In genomic region chr12:13005649-13006048, GRCh38 we compare ENCODE assay signal across 2 cellular contexts.
TF ChIP-seq lines count a peak whose summit lies in the region.

No MANE protein-coding gene starts in this region.

TF ChIP-seq in IMR-90, 13 proteins besides CTCF, POLR2A, EP300 and RAD21:
- TF ChIP-seq MAZ (IDR thresholded peaks at IDR 0.05; ENCODE audit: borderline replicate concordance, low read depth, low read length) = no peak
- TF ChIP-seq BHLHE40 (IDR thresholded peaks at IDR 0.05; ENCODE audit: low read depth, low read length) = no peak
- no peak for TF ChIP-seq ELK1 (IDR thresholded peaks at IDR 0.05; ENCODE audit: borderline replicate concordance, low read depth, low read length)
- TF ChIP-seq SMC3 (IDR thresholded peaks at IDR 0.05; ENCODE audit: low read depth, low read length) = no peak

TF ChIP-seq in WTC11, 78 proteins besides CTCF, POLR2A, EP300 and RAD21 (continues in another document):
- TF ChIP-seq, protein P1, sequence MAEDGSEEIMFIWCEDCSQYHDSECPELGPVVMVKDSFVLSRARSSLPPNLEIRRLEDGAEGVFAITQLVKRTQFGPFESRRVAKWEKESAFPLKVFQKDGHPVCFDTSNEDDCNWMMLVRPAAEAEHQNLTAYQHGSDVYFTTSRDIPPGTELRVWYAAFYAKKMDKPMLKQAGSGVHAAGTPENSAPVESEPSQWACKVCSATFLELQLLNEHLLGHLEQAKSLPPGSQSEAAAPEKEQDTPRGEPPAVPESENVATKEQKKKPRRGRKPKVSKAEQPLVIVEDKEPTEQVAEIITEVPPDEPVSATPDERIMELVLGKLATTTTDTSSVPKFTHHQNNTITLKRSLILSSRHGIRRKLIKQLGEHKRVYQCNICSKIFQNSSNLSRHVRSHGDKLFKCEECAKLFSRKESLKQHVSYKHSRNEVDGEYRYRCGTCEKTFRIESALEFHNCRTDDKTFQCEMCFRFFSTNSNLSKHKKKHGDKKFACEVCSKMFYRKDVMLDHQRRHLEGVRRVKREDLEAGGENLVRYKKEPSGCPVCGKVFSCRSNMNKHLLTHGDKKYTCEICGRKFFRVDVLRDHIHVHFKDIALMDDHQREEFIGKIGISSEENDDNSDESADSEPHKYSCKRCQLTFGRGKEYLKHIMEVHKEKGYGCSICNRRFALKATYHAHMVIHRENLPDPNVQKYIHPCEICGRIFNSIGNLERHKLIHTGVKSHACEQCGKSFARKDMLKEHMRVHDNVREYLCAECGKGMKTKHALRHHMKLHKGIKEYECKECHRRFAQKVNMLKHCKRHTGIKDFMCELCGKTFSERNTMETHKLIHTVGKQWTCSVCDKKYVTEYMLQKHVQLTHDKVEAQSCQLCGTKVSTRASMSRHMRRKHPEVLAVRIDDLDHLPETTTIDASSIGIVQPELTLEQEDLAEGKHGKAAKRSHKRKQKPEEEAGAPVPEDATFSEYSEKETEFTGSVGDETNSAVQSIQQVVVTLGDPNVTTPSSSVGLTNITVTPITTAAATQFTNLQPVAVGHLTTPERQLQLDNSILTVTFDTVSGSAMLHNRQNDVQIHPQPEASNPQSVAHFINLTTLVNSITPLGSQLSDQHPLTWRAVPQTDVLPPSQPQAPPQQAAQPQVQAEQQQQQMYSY (CRISPR knock-in tag; IDR thresholded peaks at IDR 0.05) = no peak
- TF ChIP-seq FOXJ3 (CRISPR knock-in tag; IDR thresholded peaks at IDR 0.05; ENCODE audit: borderline replicate concordance) (no peak), ELF4 (CRISPR knock-in tag; IDR thresholded peaks at IDR 0.05; ENCODE audit: low read depth) (no peak), CREB1 (CRISPR knock-in tag; IDR thresholded peaks at IDR 0.05) (no peak), KAT7 (CRISPR knock-in tag; IDR thresholded peaks at IDR 0.05; ENCODE audit: borderline replicate concordance) (no peak), NFE2L1 (CRISPR knock-in tag; IDR thresholded peaks at IDR 0.05) (0 out of 2 replicates have a peak, but pooled peaks have one; percentile 31), ZBTB43 (CRISPR knock-in tag; IDR thresholded peaks at IDR 0.05) (no peak; the same call in 1 of the 2 replicates), ZNF423 (CRISPR knock-in tag; IDR thresholded peaks at IDR 0.05) (no peak), ZMAT4 (CRISPR knock-in tag; IDR thresholded peaks at IDR 0.05) (no peak), ZNF317 (CRISPR knock-in tag; IDR thresholded peaks at IDR 0.05; ENCODE audit: borderline replicate concordance, low read depth) (no peak), ZBTB21 (CRISPR knock-in tag; IDR thresholded peaks at IDR 0.05; ENCODE audit: borderline replicate concordance) (no peak), OVOL2 (CRISPR knock-in tag; IDR thresholded peaks at IDR 0.05; ENCODE audit: borderline replicate concordance) (no peak), IRF2 (CRISPR knock-in tag; IDR thresholded peaks at IDR 0.05; ENCODE audit: borderline replicate concordance, low read depth) (no peak), TEAD4 (CRISPR knock-in tag; IDR thresholded peaks at IDR 0.05) (no peak), ETV6 (CRISPR knock-in tag; IDR thresholded peaks at IDR 0.05) (peak; percentile 65; the same call in 1 of the 2 replicates), SMAD4 (CRISPR knock-in tag; IDR thresholded peaks at IDR 0.05) (no peak), GABPB1 (CRISPR knock-in tag; IDR thresholded peaks at IDR 0.05) (no peak), SP1 (CRISPR knock-in tag; conservative IDR thresholded peaks at IDR 0.05) (0 out of 2 replicates have a peak, but pooled peaks have one; percentile 42), CDX4 (CRISPR knock-in tag; IDR thresholded peaks at IDR 0.05; ENCODE audit: borderline replicate concordance) (no peak), USF2 (CRISPR knock-in tag; IDR thresholded peaks at IDR 0.05) (no peak), RORB (CRISPR knock-in tag; IDR thresholded peaks at IDR 0.05) (no peak), E2F5 (CRISPR knock-in tag; IDR thresholded peaks at IDR 0.05) (no peak), ZNF512 (CRISPR knock-in tag; IDR thresholded peaks at IDR 0.05; ENCODE audit: borderline replicate concordance) (no peak), ZNF532 (CRISPR knock-in tag; IDR thresholded peaks at IDR 0.05; ENCODE audit: borderline replicate concordance) (no peak), NR1H2 (CRISPR knock-in tag; IDR thresholded peaks at IDR 0.05) (no peak)
- TF ChIP-seq, protein P2, sequence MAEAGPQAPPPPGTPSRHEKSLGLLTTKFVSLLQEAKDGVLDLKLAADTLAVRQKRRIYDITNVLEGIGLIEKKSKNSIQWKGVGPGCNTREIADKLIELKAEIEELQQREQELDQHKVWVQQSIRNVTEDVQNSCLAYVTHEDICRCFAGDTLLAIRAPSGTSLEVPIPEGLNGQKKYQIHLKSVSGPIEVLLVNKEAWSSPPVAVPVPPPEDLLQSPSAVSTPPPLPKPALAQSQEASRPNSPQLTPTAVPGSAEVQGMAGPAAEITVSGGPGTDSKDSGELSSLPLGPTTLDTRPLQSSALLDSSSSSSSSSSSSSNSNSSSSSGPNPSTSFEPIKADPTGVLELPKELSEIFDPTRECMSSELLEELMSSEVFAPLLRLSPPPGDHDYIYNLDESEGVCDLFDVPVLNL (CRISPR knock-in tag; IDR thresholded peaks at IDR 0.05; ENCODE audit: borderline replicate concordance, low read depth) = no peak
- TF ChIP-seq, protein P3, sequence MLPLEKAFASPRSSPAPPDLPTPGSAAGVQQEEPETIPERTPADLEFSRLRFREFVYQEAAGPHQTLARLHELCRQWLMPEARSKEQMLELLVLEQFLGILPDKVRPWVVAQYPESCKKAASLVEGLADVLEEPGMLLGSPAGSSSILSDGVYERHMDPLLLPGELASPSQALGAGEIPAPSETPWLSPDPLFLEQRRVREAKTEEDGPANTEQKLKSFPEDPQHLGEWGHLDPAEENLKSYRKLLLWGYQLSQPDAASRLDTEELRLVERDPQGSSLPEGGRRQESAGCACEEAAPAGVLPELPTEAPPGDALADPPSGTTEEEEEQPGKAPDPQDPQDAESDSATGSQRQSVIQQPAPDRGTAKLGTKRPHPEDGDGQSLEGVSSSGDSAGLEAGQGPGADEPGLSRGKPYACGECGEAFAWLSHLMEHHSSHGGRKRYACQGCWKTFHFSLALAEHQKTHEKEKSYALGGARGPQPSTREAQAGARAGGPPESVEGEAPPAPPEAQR (CRISPR knock-in tag; IDR thresholded peaks at IDR 0.05) = no peak
- TF ChIP-seq, protein P4, sequence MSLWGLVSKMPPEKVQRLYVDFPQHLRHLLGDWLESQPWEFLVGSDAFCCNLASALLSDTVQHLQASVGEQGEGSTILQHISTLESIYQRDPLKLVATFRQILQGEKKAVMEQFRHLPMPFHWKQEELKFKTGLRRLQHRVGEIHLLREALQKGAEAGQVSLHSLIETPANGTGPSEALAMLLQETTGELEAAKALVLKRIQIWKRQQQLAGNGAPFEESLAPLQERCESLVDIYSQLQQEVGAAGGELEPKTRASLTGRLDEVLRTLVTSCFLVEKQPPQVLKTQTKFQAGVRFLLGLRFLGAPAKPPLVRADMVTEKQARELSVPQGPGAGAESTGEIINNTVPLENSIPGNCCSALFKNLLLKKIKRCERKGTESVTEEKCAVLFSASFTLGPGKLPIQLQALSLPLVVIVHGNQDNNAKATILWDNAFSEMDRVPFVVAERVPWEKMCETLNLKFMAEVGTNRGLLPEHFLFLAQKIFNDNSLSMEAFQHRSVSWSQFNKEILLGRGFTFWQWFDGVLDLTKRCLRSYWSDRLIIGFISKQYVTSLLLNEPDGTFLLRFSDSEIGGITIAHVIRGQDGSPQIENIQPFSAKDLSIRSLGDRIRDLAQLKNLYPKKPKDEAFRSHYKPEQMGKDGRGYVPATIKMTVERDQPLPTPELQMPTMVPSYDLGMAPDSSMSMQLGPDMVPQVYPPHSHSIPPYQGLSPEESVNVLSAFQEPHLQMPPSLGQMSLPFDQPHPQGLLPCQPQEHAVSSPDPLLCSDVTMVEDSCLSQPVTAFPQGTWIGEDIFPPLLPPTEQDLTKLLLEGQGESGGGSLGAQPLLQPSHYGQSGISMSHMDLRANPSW (CRISPR knock-in tag; conservative IDR thresholded peaks at IDR 0.05; ENCODE audit: low read depth) = no peak
- TF ChIP-seq, protein P5, sequence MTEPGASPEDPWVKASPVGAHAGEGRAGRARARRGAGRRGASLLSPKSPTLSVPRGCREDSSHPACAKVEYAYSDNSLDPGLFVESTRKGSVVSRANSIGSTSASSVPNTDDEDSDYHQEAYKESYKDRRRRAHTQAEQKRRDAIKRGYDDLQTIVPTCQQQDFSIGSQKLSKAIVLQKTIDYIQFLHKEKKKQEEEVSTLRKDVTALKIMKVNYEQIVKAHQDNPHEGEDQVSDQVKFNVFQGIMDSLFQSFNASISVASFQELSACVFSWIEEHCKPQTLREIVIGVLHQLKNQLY (CRISPR knock-in tag; IDR thresholded peaks at IDR 0.05) = no peak
